21 cellular contexts compared by ENCODE assay signal in genomic region chr13:114123448-114123847, GRCh38. TPM values are rescaled to one million over a fixed set of nuclear protein-coding genes. Genes with fewer than 3 reads are reported as not detected.
DNase-seq lines count a peak whose midpoint lies in the region; ATAC-seq, FAIRE-seq and TF ChIP-seq lines count a peak whose summit lies in the region.
"Had no signal": no experiment of that assay in that cellular context is flagged by ENCODE, and none has a peak within 500 bp of the region (broad histone marks: within the 10 kb centered on the region; RNA-seq: fewer than 3 reads in every experiment).

No MANE protein-coding gene starts in this region.

- H3K4me1 Mint-ChIP-seq in activated T-cell treated with anti-CD3 and anti-CD28 coated beads, Interleukin-2, amount 50 U/mL, for 24 hours (ENCODE audit: low read depth) = peaks cover 85% of the 10 kb centered on the region
- H3K4me1 Mint-ChIP-seq in GM23338 (peaks cover 51% of the 10 kb centered on the region), neural crest cell (peaks cover 69% of the 10 kb centered on the region)

- TF ChIP-seq POLR2A in GM12892 (IDR thresholded peaks at IDR 0.05; ENCODE audit: low read depth, low read length) = no peak

- TF ChIP-seq CTCF in GM23338 (conservative IDR thresholded peaks at IDR 0.05; ENCODE audit: low read depth in 2 of 2) (no peak), neural crest cell (conservative IDR thresholded peaks at IDR 0.05) (no peak)

- H3K36me3 Mint-ChIP-seq in activated T-cell treated with anti-CD3 and anti-CD28 coated beads, Interleukin-2, amount 50 U/mL, for 24 hours (ENCODE audit: low read depth) = peaks cover 25% of the 10 kb centered on the region
- H3K36me3 Mint-ChIP-seq in GM23338 (ENCODE audit: low read depth) (no peaks in the 10 kb centered on the region; the same call in 2 of the 3 replicates), neural crest cell (ENCODE audit: low read depth) (no peaks in the 10 kb centered on the region)
- H3K36me3 Mint-ChIP-seq: type B pancreatic cell had no signal

- no peak for ATAC-seq in GM23338
- ATAC-seq: A549 had no signal

- no peaks in the 10 kb centered on the region for H3K36me3 ChIP-seq in GM23338 (ENCODE audit: insufficient read depth)
- H3K36me3 ChIP-seq: stomach had no signal

- H3K27ac Mint-ChIP-seq in activated T-cell treated with anti-CD3 and anti-CD28 coated beads, Interleukin-2, amount 50 U/mL, for 24 hours = peak overlapping the region; percentile 58
- peak overlapping the region; percentile 44; the same call in 1 of the 2 replicates for H3K27ac Mint-ChIP-seq in GM23338
- H3K27ac Mint-ChIP-seq in neural crest cell (ENCODE audit: unreplicated experiment) = peak overlapping the region; percentile 67
- H3K27ac Mint-ChIP-seq: type B pancreatic cell had no signal

- no peak for FAIRE-seq in GM12892 (lab: Jason Lieb, UNC)
- FAIRE-seq: A549 had no signal

- peaks cover 12% of the 10 kb centered on the region for H3F3A ChIP-seq in GM23338 (replicated peaks; ENCODE audit: low read depth)

- H3K4me3 Mint-ChIP-seq in activated T-cell treated with anti-CD3 and anti-CD28 coated beads, Interleukin-2, amount 50 U/mL, for 24 hours = no peak overlapping the region
- H3K4me3 Mint-ChIP-seq in GM23338 = no peak overlapping the region
- H3K4me3 Mint-ChIP-seq in neural crest cell = no peak overlapping the region
- H3K4me3 Mint-ChIP-seq: type B pancreatic cell had no signal

- H3K79me2 ChIP-seq in GM23338 (replicated peaks; ENCODE audit: insufficient read depth) = peaks cover 60% of the 10 kb centered on the region

- H3K27me3 ChIP-seq in GM23338 (ENCODE audit: insufficient read depth) = no peaks in the 10 kb centered on the region
- H3K27me3 ChIP-seq: stomach had no signal

- H3K9me3 Mint-ChIP-seq in activated T-cell treated with anti-CD3 and anti-CD28 coated beads, Interleukin-2, amount 50 U/mL, for 24 hours = peaks cover 5% of the 10 kb centered on the region
- H3K9me3 Mint-ChIP-seq in GM23338 (no peaks in the 10 kb centered on the region), neural crest cell (no peaks in the 10 kb centered on the region)
- H3K9me3 Mint-ChIP-seq: IgD-negative memory B cell, type B pancreatic cell had no signal

- no peak overlapping the region for H3K4me3 ChIP-seq in GM23338
- H3K4me3 ChIP-seq: A549, coronary artery, stomach had no signal

- peaks cover 10% of the 10 kb centered on the region; the same call in 1 of the 2 replicates for H4K20me1 ChIP-seq in GM23338 (replicated peaks; ENCODE audit: insufficient read depth)

- no peak overlapping the region for H2AFZ ChIP-seq in GM23338

- no peak overlapping the region for H3K4me2 ChIP-seq in GM23338
- H3K4me2 ChIP-seq: A549 had no signal

- no peaks in the 10 kb centered on the region for H3K9me2 ChIP-seq in GM23338 (ENCODE audit: insufficient read depth)

- no peaks in the 10 kb centered on the region for H3K27me3 Mint-ChIP-seq in activated T-cell treated with anti-CD3 and anti-CD28 coated beads, Interleukin-2, amount 50 U/mL, for 24 hours
- H3K27me3 Mint-ChIP-seq in GM23338 (ENCODE audit: insufficient read depth, low read depth, poor library complexity) (peaks cover 16% of the 10 kb centered on the region), neural crest cell (ENCODE audit: low read depth) (no peaks in the 10 kb centered on the region)
- H3K27me3 Mint-ChIP-seq: IgD-negative memory B cell had no signal

- H3K4me1 ChIP-seq in GM23338 (ENCODE audit: insufficient read depth) = peaks cover 16% of the 10 kb centered on the region

- no peak for DNase-seq in activated T-cell treated with anti-CD3 and anti-CD28 coated beads, Interleukin-2, amount 50 U/mL, for 24 hours
- no peak for DNase-seq in activated T-cell treated with anti-CD3 and anti-CD28 coated beads, Interleukin-2, amount 50 U/mL, for 1 hour
- no peak for DNase-seq in GM23338 (ENCODE audit: low spot score)
- no peak for DNase-seq in neural crest cell (ENCODE audit: low read depth, low spot score)
- no peak for DNase-seq in GM12892 (ENCODE audit: insufficient read length)
- DNase-seq in RKO (ENCODE audit: low spot score) = no peak
- no peak for DNase-seq in activated effector memory CD4-positive, alpha-beta T cell treated with Interleukin-2 at 50 U/mL for 16 hours
- DNase-seq: activated gamma-delta T cell treated with Interleukin-2 at 50 U/mL for 16 hours; foreskin fibroblast; GOT3; kidney glomerular epithelial cell; NCI-H187; NCI-H446 treated with DMSO at 0.1 percent for 48 hours; stimulated activated CD4-positive, alpha-beta T cell treated with anti-CD3 and anti-CD28 coated beads, Interleukin-15, amount 100 ng/mL, for 24 hours; stomach had no signal

- no peak overlapping the region for H3K27ac ChIP-seq in GM23338 (ENCODE audit: low read depth)
- peak overlapping the region; percentile 19 for H3K27ac ChIP-seq in cingulate gyrus (ENCODE audit: low read depth, low read length)
- H3K27ac ChIP-seq: A549, coronary artery had no signal

TF ChIP-seq in GM23338, 12 proteins besides CTCF, POLR2A, EP300 and RAD21:
- TF ChIP-seq CREB1 (CRISPR knock-in tag; IDR thresholded peaks at IDR 0.05; ENCODE audit: low read depth) (no peak), ETS1 (IDR thresholded peaks at IDR 0.05) (no peak), ZNF331 (CRISPR knock-in tag; IDR thresholded peaks at IDR 0.05; ENCODE audit: low read depth) (no peak), EZH2phosphoT487 (IDR thresholded peaks at IDR 0.05; ENCODE audit: unreplicated experiment) (no peak), JUNB (IDR thresholded peaks at IDR 0.05; ENCODE audit: unreplicated experiment) (no peak), ZNF114 (CRISPR knock-in tag; IDR thresholded peaks at IDR 0.05) (no peak), STAT1 (IDR thresholded peaks at IDR 0.05; ENCODE audit: unreplicated experiment) (no peak), NANOG (IDR thresholded peaks at IDR 0.05; ENCODE audit: borderline replicate concordance) (no peak), EZH2 (IDR thresholded peaks at IDR 0.05; ENCODE audit: low read depth, unreplicated experiment) (no peak), REST (IDR thresholded peaks at IDR 0.05; ENCODE audit: unreplicated experiment) (no peak)

RNA-seq across cellular contexts. Expression of gene RASA3, which starts 9.0 kb away (rescaled TPM):
- total RNA-seq in GM23338 (2014; rRNA removed; shearing (Covaris generic)) = 18.7 and 20.7 TPM in 2 replicates
- 11.2 and 11.7 TPM in 2 replicates for polyA plus RNA-seq in GM23338 (2016; fragmentation: Nextera tagmentation; extraction: Ambion mirVana)
- total RNA-seq in neural crest cell = 29.5 and 31.5 TPM in 2 replicates
- polyA plus RNA-seq in GM12892 (2012; ENCODE audit: missing spikeins) = 15.6 TPM

RNA-seq across cellular contexts. Expression of gene CFAP97D2, which starts 55.6 kb away (rescaled TPM):
- total RNA-seq in GM23338 (2014; rRNA removed; shearing (Covaris generic)) = not detected in 2 replicates
- polyA plus RNA-seq in GM23338 (2016; fragmentation: Nextera tagmentation; extraction: Ambion mirVana) = not detected in 2 replicates
- total RNA-seq in neural crest cell = not detected in 2 replicates
- polyA plus RNA-seq in GM12892 (2012; ENCODE audit: missing spikeins) = not detected
- total RNA-seq: mesenteric fat pad, stomach had no signal
- polyA plus RNA-seq: A549, IgD-negative memory B cell, stomach had no signal
